ENCODE assay signal across 16 cellular contexts in genomic region chr1:10667815-10668214, GRCh38.
DNase-seq lines count a peak whose midpoint lies in the region; ATAC-seq and TF ChIP-seq lines count a peak whose summit lies in the region.
"Had no signal": no experiment of that assay in that cellular context is flagged by ENCODE, and none has a peak within 500 bp of the region (broad histone marks: within the 10 kb centered on the region; RNA-seq: fewer than 3 reads in every experiment).

No MANE protein-coding gene starts in this region.

- H3K4me3 ChIP-seq in esophagus muscularis mucosa (peak overlapping the region in 1 of 4 donors; percentile 18), psoas muscle (no peak overlapping the region)

- TF ChIP-seq EP300 in esophagus muscularis mucosa (IDR thresholded peaks at IDR 0.05), result no peak

- H3K27me3 ChIP-seq in esophagus muscularis mucosa (no peaks in the 10 kb centered on the region), psoas muscle (ENCODE audit: insufficient read depth in 3 of 3, low read length in 2 of 3) (no peaks in the 10 kb centered on the region)

- DNase-seq in NCI-H1092 treated with DMSO at 0.1 percent for 48 hours (lab: John Stamatoyannopoulos, UW), result peak; percentile 32
- no peak for DNase-seq in NCI-H1092 (lab: John Stamatoyannopoulos, UW)
- DNase-seq in NCI-H2171 (lab: John Stamatoyannopoulos, UW), result peak; percentile 82
- no peak for DNase-seq in esophagus muscularis mucosa (ENCODE audit: extremely low spot score)
- DNase-seq in psoas muscle, result no peak
- DNase-seq: activated CD4-positive, CD25-positive, alpha-beta regulatory T cell treated with anti-CD3 and anti-CD28 coated beads, Interleukin-2, amount 50 U/mL, for 72 hours; CD8-positive, alpha-beta T cell; central memory CD4-positive, alpha-beta T cell; kidney glomerular epithelial cell; NCI-H2029 treated with DMSO at 0.1 percent for 48 hours; stimulated activated naive CD4-positive, alpha-beta T cell treated with Interleukin-2 at 50 U/mL for 16 hours had no signal

- TF ChIP-seq CTCF in esophagus muscularis mucosa (IDR thresholded peaks at IDR 0.05) (no peak), psoas muscle (IDR thresholded peaks at IDR 0.05) (no peak)

- no peaks in the 10 kb centered on the region for H3K9me3 ChIP-seq in esophagus muscularis mucosa
- no peaks in the 10 kb centered on the region for H3K9me3 ChIP-seq in psoas muscle

- 16% methylated on average over 7 of the region's 20 CpGs for WGBS in esophagus muscularis mucosa
- WGBS in psoas muscle, 3 donors, result 70 to 75% (median 71%) methylated on average over 18 to 20 of the region's 20 CpGs

- ATAC-seq in psoas muscle, result no peak
- ATAC-seq in HG02938 (IDR thresholded peaks at IDR 0.05; ENCODE audit: unreplicated experiment), result no peak
- no peak for ATAC-seq in GM21367 (IDR thresholded peaks at IDR 0.05; ENCODE audit: unreplicated experiment)
- ATAC-seq in GM19455 (IDR thresholded peaks at IDR 0.05; ENCODE audit: unreplicated experiment), result no peak
- ATAC-seq: CD8-positive, alpha-beta T cell had no signal

- H3K36me3 ChIP-seq in esophagus muscularis mucosa (peaks cover 0 to 21% (median 11%) of the 10 kb centered on the region in 4 donors), psoas muscle (ENCODE audit: insufficient read depth in 1 of 2, low read depth in 1 of 2) (peaks cover 0 to 6% of the 10 kb centered on the region in 2 donors)

- no peak for TF ChIP-seq POLR2A in esophagus muscularis mucosa (IDR thresholded peaks at IDR 0.05; ENCODE audit: low read depth)

- intact Hi-C loops in esophagus muscularis mucosa (cut with DNase I), result no loop called here
- intact Hi-C loops in psoas muscle (cut with DNase I), result loop anchor here in 1 of 2 donors (10.0 kb wide), 1 partner anchor 133 kb away; no protein-coding TSS in a partner anchor

- H3K4me1 ChIP-seq in esophagus muscularis mucosa (peaks cover 80 to 100% (median 100%) of the 10 kb centered on the region in 4 donors), psoas muscle (peaks cover 71% of the 10 kb centered on the region)

- H3K27ac ChIP-seq in esophagus muscularis mucosa (replicated peaks in 1 of 4), result peak overlapping the region; percentile 86 to 96 (median 91)
- peak overlapping the region; percentile 92 for H3K27ac ChIP-seq in psoas muscle
- H3K27ac ChIP-seq: HL-60, KMS-11 had no signal

Comparison
In these comparisons a context has a peak if more than half of its experiments do, and no peak if none do; other contexts are left out.
1. DNase-seq: peak in NCI-H1092 treated with DMSO at 0.1 percent for 48 hours (single experiment) and NCI-H2171 (single experiment); none in NCI-H1092 (single experiment), esophagus muscularis mucosa (single experiment) and psoas muscle (0 of 2).